ENCODE assay signal across 16 cellular contexts in the genomic region with DNA sequence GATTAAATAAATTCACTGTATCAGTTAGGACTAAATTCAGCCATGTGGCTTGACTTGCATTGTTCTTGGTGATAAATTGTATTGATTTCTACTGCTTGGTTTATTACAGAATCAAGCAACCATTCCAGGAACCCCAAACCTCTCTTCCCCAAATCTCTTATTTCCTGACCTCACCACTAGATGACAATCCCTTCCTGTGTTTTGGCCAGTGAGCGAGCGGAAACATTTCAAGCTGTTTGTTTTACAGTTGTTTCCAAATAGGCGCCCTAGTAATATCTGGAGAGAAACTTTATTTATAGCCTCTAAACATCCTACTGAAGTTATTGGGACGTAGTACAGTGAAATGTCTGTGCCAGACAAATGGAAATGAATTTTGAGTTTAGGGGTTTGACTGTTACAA.
A peak's percentile ranks its signal among the peaks of the same experiment; 100 is the strongest.
DNase-seq lines count a peak whose midpoint lies in the region; ATAC-seq, FAIRE-seq and TF ChIP-seq lines count a peak whose summit lies in the region.
"Had no signal": no experiment of that assay in that cellular context is flagged by ENCODE, and none has a peak within 500 bp of the region (broad histone marks: within the 10 kb centered on the region; RNA-seq: fewer than 3 reads in every experiment).

No MANE protein-coding gene starts in this region.

- peaks cover 11% of the 10 kb centered on the region; the same call in 1 of the 2 replicates for H3K27me3 ChIP-seq in GM23248 (replicated peaks; ENCODE audit: insufficient read depth)
- no peaks in the 10 kb centered on the region for H3K27me3 ChIP-seq in adipocyte (replicated peaks; ENCODE audit: control insufficient read depth, insufficient read depth, low read length)
- H3K27me3 ChIP-seq in left lung, result no peaks in the 10 kb centered on the region

- peaks cover 20% of the 10 kb centered on the region for H3K27me3 Mint-ChIP-seq in activated CD8-positive, alpha-beta T cell treated with anti-CD3 and anti-CD28 coated beads for 36 hours

- no peak overlapping the region for H2AFZ ChIP-seq in GM23248

- POLR2A ChIA-PET in activated CD8-positive, alpha-beta T cell treated with anti-CD3 and anti-CD28 coated beads for 36 hours (lab: Charles Lee), result no interaction called here

- FAIRE-seq in D721Med (lab: Jason Lieb, UNC), result no peak

- DNase-seq in D721Med (ENCODE audit: insufficient read length, low spot score), result no peak
- DNase-seq in GM23248, result peak; percentile 64
- DNase-seq in adipocyte (ENCODE audit: low read depth), result peak; percentile 17
- DNase-seq in left lung, result no peak
- no peak for DNase-seq in activated CD8-positive, alpha-beta T cell treated with anti-CD3 and anti-CD28 coated beads for 36 hours
- DNase-seq in SKM-1 treated with dmso at 0.1 percent for 144 hours (lab: John Stamatoyannopoulos, UW; ENCODE audit: unreplicated experiment), result no peak
- no peak for DNase-seq in anterior cingulate cortex (lab: John Stamatoyannopoulos, UW)
- DNase-seq in NCI-H187 (lab: John Stamatoyannopoulos, UW), result no peak
- DNase-seq: activated CD8-positive, alpha-beta T cell treated with anti-CD3 and anti-CD28 coated beads, Interleukin-2, amount 10 ng/mL, durations not matched to agents 7 days and 5 days; activated naive CD8-positive, alpha-beta T cell treated with anti-CD3 and anti-CD28 coated beads, Interleukin-2, amount 10 ng/mL, durations not matched to agents 7 days and 5 days; DMS79 treated with DMSO at 0.1 percent for 48 hours; effector CD4-positive, alpha-beta T cell; NCI-H526 treated with DMSO at 0.1 percent for 48 hours had no signal

- H3K36me3 ChIP-seq in GM23248 (ENCODE audit: low read depth) (no peaks in the 10 kb centered on the region), adipocyte (ENCODE audit: control insufficient read depth, insufficient read depth, low read length, severe bottlenecking) (no peaks in the 10 kb centered on the region), left lung (no peaks in the 10 kb centered on the region)

- ATAC-seq in left lung, result peak; percentile 62
- no peak for ATAC-seq in activated CD8-positive, alpha-beta T cell treated with anti-CD3 and anti-CD28 coated beads for 36 hours
- ATAC-seq: activated CD8-positive, alpha-beta T cell treated with anti-CD3 and anti-CD28 coated beads, Interleukin-2, amount 10 ng/mL, durations not matched to agents 7 days and 5 days had no signal

- no peak overlapping the region for H3K27ac Mint-ChIP-seq in activated CD8-positive, alpha-beta T cell treated with anti-CD3 and anti-CD28 coated beads for 36 hours
- H3K27ac Mint-ChIP-seq: activated CD8-positive, alpha-beta T cell treated with anti-CD3 and anti-CD28 coated beads, Interleukin-2, amount 10 ng/mL, durations not matched to agents 7 days and 5 days; activated naive CD8-positive, alpha-beta T cell treated with anti-CD3 and anti-CD28 coated beads, Interleukin-2, amount 10 ng/mL, durations not matched to agents 7 days and 5 days; T-helper 1 cell treated with Interleukin-12 subunit alpha and Interleukin-12 subunit beta and Interleukin-4 antibody, amounts not matched to agents 30 μg/mL and 1 μg/mL, for 36 hours had no signal

- H3K4me1 ChIP-seq in GM23248 (ENCODE audit: insufficient read depth), result peaks cover 32% of the 10 kb centered on the region
- peaks cover 24% of the 10 kb centered on the region for H3K4me1 ChIP-seq in adipocyte (ENCODE audit: control insufficient read depth, insufficient read depth, low read length)
- H3K4me1 ChIP-seq in left lung, result no peaks in the 10 kb centered on the region

- intact Hi-C loops in left lung (cut with DNase I), result loop anchor here in 1 of 2 donors (10.0 kb wide), 1 partner anchor 201 kb away; no protein-coding TSS in a partner anchor
- intact Hi-C loops in activated CD8-positive, alpha-beta T cell treated with anti-CD3 and anti-CD28 coated beads for 36 hours (cut with micrococcal nuclease), result no loop called here

- TF ChIP-seq CTCF in D721Med (IDR thresholded peaks at IDR 0.05; ENCODE audit: insufficient read depth, missing control alignments) (peak; percentile 22), left lung (IDR thresholded peaks at IDR 0.05) (peak in 1 of 2 donors; percentile 32)
- no peak for TF ChIP-seq CTCF in activated CD8-positive, alpha-beta T cell treated with anti-CD3 and anti-CD28 coated beads for 36 hours (IDR thresholded peaks at IDR 0.05)

- H3K79me2 ChIP-seq in GM23248 (ENCODE audit: insufficient read depth), result no peaks in the 10 kb centered on the region

- H4K20me1 ChIP-seq in GM23248 (ENCODE audit: insufficient read depth), result no peaks in the 10 kb centered on the region

- H3K4me2 ChIP-seq in GM23248 (ENCODE audit: unreplicated experiment), result no peak overlapping the region
- H3K4me2 ChIP-seq: KMS-11, smooth muscle cell had no signal

- no peak overlapping the region for H3K27ac ChIP-seq in GM23248
- no peak overlapping the region for H3K27ac ChIP-seq in left lung
- H3K27ac ChIP-seq: KMS-11 had no signal

- H3K4me3 ChIP-seq in GM23248, result no peak overlapping the region
- no peak overlapping the region for H3K4me3 ChIP-seq in adipocyte (ENCODE audit: low read length)
- H3K4me3 ChIP-seq in left lung, result no peak overlapping the region
- H3K4me3 ChIP-seq: smooth muscle cell had no signal

- CTCF ChIA-PET in activated CD8-positive, alpha-beta T cell treated with anti-CD3 and anti-CD28 coated beads for 36 hours (lab: Charles Lee), result interaction anchor here (0.6 kb wide), 1 partner anchor 203 kb away, joined by 4 read pairs; no protein-coding TSS in a partner anchor

- H3K4me3 Mint-ChIP-seq in activated CD8-positive, alpha-beta T cell treated with anti-CD3 and anti-CD28 coated beads for 36 hours, result no peak overlapping the region
- H3K4me3 Mint-ChIP-seq: activated CD8-positive, alpha-beta T cell treated with anti-CD3 and anti-CD28 coated beads, Interleukin-2, amount 10 ng/mL, durations not matched to agents 7 days and 5 days; activated naive CD8-positive, alpha-beta T cell treated with anti-CD3 and anti-CD28 coated beads, Interleukin-2, amount 10 ng/mL, durations not matched to agents 7 days and 5 days; T-helper 1 cell treated with Interleukin-12 subunit alpha and Interleukin-12 subunit beta and Interleukin-4 antibody, amounts not matched to agents 30 μg/mL and 1 μg/mL, for 36 hours had no signal

- peaks cover 22% of the 10 kb centered on the region for H3F3A ChIP-seq in GM23248 (ENCODE audit: insufficient read depth)

- H3K36me3 Mint-ChIP-seq in activated CD8-positive, alpha-beta T cell treated with anti-CD3 and anti-CD28 coated beads for 36 hours (ENCODE audit: low read depth), result no peaks in the 10 kb centered on the region
- H3K36me3 Mint-ChIP-seq: activated naive CD8-positive, alpha-beta T cell treated with anti-CD3 and anti-CD28 coated beads, Interleukin-2, amount 10 ng/mL, durations not matched to agents 7 days and 5 days had no signal

- H3K9ac ChIP-seq in GM23248, result no peak overlapping the region
- H3K9ac ChIP-seq in adipocyte (ENCODE audit: low read length), result no peak overlapping the region
- H3K9ac ChIP-seq: KMS-11 had no signal

- H3K9me2 ChIP-seq in GM23248 (ENCODE audit: insufficient read depth), result no peaks in the 10 kb centered on the region

- H3K9me3 Mint-ChIP-seq in activated CD8-positive, alpha-beta T cell treated with anti-CD3 and anti-CD28 coated beads for 36 hours, result no peaks in the 10 kb centered on the region
- H3K9me3 Mint-ChIP-seq: activated naive CD8-positive, alpha-beta T cell treated with anti-CD3 and anti-CD28 coated beads, Interleukin-2, amount 10 ng/mL, durations not matched to agents 7 days and 5 days; T-helper 1 cell treated with Interleukin-12 subunit alpha and Interleukin-12 subunit beta and Interleukin-4 antibody, amounts not matched to agents 30 μg/mL and 1 μg/mL, for 36 hours had no signal

- WGBS in GM23248 (ENCODE audit: low coverage in 1 of 2, low lambda C conversion rate in 2 of 2, missing lambda C conversion rate in 2 of 2), 2 experiments, result 6 to 14% methylated on average over 4 of the region's 4 CpGs

- H3K9me3 ChIP-seq in GM23248 (ENCODE audit: low read depth), result no peaks in the 10 kb centered on the region
- no peaks in the 10 kb centered on the region for H3K9me3 ChIP-seq in adipocyte (ENCODE audit: control insufficient read depth, low read length)
- no peaks in the 10 kb centered on the region for H3K9me3 ChIP-seq in left lung

- H3K4me1 Mint-ChIP-seq in activated CD8-positive, alpha-beta T cell treated with anti-CD3 and anti-CD28 coated beads for 36 hours (ENCODE audit: low read depth), result no peaks in the 10 kb centered on the region

- in situ Hi-C loops in GM23248 (cut with MboI), result no loop called here

Comparison
In these comparisons a context has a peak if more than half of its experiments do, and no peak if none do; other contexts are left out.
1. DNase-seq: peak in GM23248 (single experiment) and adipocyte (single experiment); none in D721Med (single experiment), left lung (0 of 2), activated CD8-positive, alpha-beta T cell treated with anti-CD3 and anti-CD28 coated beads for 36 hours (single experiment), SKM-1 treated with dmso at 0.1 percent for 144 hours (single experiment), anterior cingulate cortex (0 of 58) and NCI-H187 (0 of 2).